14 cellular contexts compared by ENCODE assay signal in genomic region chr14:99564903-99565259, GRCh38. TPM values are rescaled to one million over a fixed set of nuclear protein-coding genes. Genes with fewer than 3 reads are reported as not detected.
DNase-seq lines count a peak whose midpoint lies in the region; ATAC-seq and TF ChIP-seq lines count a peak whose summit lies in the region.
"Had no signal": no experiment of that assay in that cellular context is flagged by ENCODE, and none has a peak within 500 bp of the region (broad histone marks: within the 10 kb centered on the region; RNA-seq: fewer than 3 reads in every experiment).

No MANE protein-coding gene starts in this region.

- TF ChIP-seq CTCF in sigmoid colon (IDR thresholded peaks at IDR 0.05) = no peak

- intact Hi-C loops in right cardiac atrium (cut with DNase I) (loop anchor here in 2 of 4 donors (5.0 kb wide), 2 partner anchors 37 to 62 kb away; partner anchors contain the start of gene CCDC85C (in 1 of the 2)), sigmoid colon (cut with DNase I) (loop anchor here (5.0 kb wide), 2 partner anchors 37 to 43 kb away; partner anchors contain the start of gene CCDC85C)

- ATAC-seq in right cardiac atrium (no peak), GM19455 (IDR thresholded peaks at IDR 0.05; ENCODE audit: unreplicated experiment) (no peak)

- TF ChIP-seq EP300 in sigmoid colon (IDR thresholded peaks at IDR 0.05) = no peak

- H3K36me3 ChIP-seq in sigmoid colon = no peaks in the 10 kb centered on the region
- H3K36me3 ChIP-seq: ovary had no signal

- H3K4me3 ChIP-seq in right cardiac atrium (ENCODE audit: low read length) (no peak overlapping the region), sigmoid colon (peak overlapping the region in 2 of 4 donors; percentile 2 to 8)
- H3K4me3 ChIP-seq: ovary had no signal

- H3K9me3 ChIP-seq in right cardiac atrium (ENCODE audit: control insufficient read depth, low read length) (no peaks in the 10 kb centered on the region), sigmoid colon (no peaks in the 10 kb centered on the region)
- H3K9me3 ChIP-seq: ovary had no signal

- WGBS in right cardiac atrium = 29% methylated on average over 15 of the region's 15 CpGs
- 64 to 74% methylated on average over 15 of the region's 15 CpGs for WGBS in sigmoid colon, 2 donors

- DNase-seq in DMS79 (lab: John Stamatoyannopoulos, UW) (peak; percentile 74), SK-N-DZ (ENCODE audit: low spot score) (peak; percentile 54), right cardiac atrium (no peak), sigmoid colon (no peak), middle frontal gyrus (ENCODE audit: extremely low spot score, low spot score) (no peak)
- no peak for DNase-seq in activated naive CD4-positive, alpha-beta T cell treated with anti-CD3 and anti-CD28 coated beads, Interleukin-2, amount 50 U/mL, for 16 hours
- DNase-seq in activated CD4-positive, alpha-beta T cell treated with anti-CD3 and anti-CD28 coated beads for 48 hours = no peak
- DNase-seq: activated CD4-positive, CD25-positive, alpha-beta regulatory T cell treated with anti-CD3 and anti-CD28 coated beads, Interleukin-2, amount 50 U/mL, for 72 hours; CD4-positive, alpha-beta T cell; effector CD8-positive, alpha-beta T cell; stimulated activated CD4-positive, alpha-beta T cell treated with anti-CD3 and anti-CD28 coated beads, Interleukin-2, amount 100 ng/mL, for 48 hours; stimulated activated naive CD4-positive, alpha-beta T cell had no signal

- TF ChIP-seq POLR2A in sigmoid colon (IDR thresholded peaks at IDR 0.05) = no peak

- H3K27ac ChIP-seq in right cardiac atrium (ENCODE audit: low read length) = peak overlapping the region; percentile 10
- peak overlapping the region; percentile 81 to 94 (median 88) for H3K27ac ChIP-seq in sigmoid colon

- peaks cover 21% of the 10 kb centered on the region for H3K4me1 ChIP-seq in right cardiac atrium (ENCODE audit: control insufficient read depth, insufficient read depth, low read length)
- H3K4me1 ChIP-seq in sigmoid colon = peaks cover 0 to 100% (median 100%) of the 10 kb centered on the region in 4 donors

- H3K27me3 ChIP-seq in right cardiac atrium (ENCODE audit: control insufficient read depth, insufficient read depth) (no peaks in the 10 kb centered on the region), sigmoid colon (no peaks in the 10 kb centered on the region)
- H3K27me3 ChIP-seq: ovary had no signal

RNA-seq across cellular contexts. Expression of gene CCDC85C, which starts 39.1 kb away (rescaled TPM):
- polyA plus RNA-seq in SK-N-DZ (2014; cell fraction: cytosol; rRNA removed) = 20.3 and 23.2 TPM in 2 replicates
- polyA plus RNA-seq in SK-N-DZ (2014; cell fraction: nucleus; rRNA removed) = 13.6 and 14.7 TPM in 2 replicates
- total RNA-seq in right cardiac atrium (10 to 100 TPM; 21.0 to 23.3 (median 22.0) TPM), sigmoid colon (10 to 100 TPM; 11.4 to 31.9 (median 23.9) TPM)
- polyA plus RNA-seq in right cardiac atrium (31.5 TPM), sigmoid colon (10 to 100 TPM; 12.6 to 79.0 (median 49.9) TPM)

Comparison
In these comparisons a context has a peak if more than half of its experiments do, and no peak if none do; other contexts are left out.
1. DNase-seq: peak in DMS79 (single experiment) and SK-N-DZ (single experiment); none in right cardiac atrium (0 of 3), sigmoid colon (single experiment), activated naive CD4-positive, alpha-beta T cell treated with anti-CD3 and anti-CD28 coated beads, Interleukin-2, amount 50 U/mL, for 16 hours (single experiment), middle frontal gyrus (single experiment) and activated CD4-positive, alpha-beta T cell treated with anti-CD3 and anti-CD28 coated beads for 48 hours (single experiment).